ENCODE assay signal across 1 cellular context in the genomic region with DNA sequence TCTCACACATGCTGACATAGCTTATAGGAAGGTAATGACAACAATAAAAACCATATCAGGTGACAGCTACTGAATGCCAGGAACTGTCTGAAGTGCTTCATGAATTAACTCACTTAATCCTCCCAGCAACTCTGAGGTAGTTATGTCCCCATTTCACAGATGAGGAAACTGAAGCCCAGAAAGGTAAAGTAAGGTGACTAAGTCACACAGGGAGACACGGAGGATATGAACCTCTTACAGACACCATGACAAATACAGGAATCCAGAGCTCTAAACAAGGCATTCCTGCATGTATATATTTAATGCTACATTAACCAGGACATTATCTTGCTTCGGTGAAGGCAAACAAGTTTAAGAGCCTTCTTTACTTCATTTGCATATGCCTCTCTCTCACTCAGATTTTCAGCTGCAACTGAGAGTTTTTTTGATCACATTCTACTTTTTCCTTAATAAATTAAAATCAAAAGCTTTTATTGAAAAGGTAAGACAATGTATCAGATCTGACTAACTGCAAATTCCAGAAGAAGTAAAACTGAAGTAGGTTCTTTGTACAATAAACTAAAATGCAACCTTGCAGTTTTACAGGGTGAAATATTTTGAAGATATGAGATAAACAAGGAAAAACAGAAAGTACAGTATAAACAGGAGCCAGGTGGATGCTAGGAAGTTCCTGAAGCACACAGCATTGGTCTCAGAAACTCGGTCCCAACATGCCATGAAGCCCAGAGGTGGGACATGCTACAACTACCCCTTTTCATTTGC.
TF ChIP-seq lines count a peak whose summit lies in the region.

No MANE protein-coding gene starts in this region.

TF ChIP-seq in H1, 55 proteins besides CTCF, POLR2A, EP300 and RAD21:
- TF ChIP-seq USF2 (IDR thresholded peaks at IDR 0.05; ENCODE audit: low read length) (no peak), HDAC2 (IDR thresholded peaks at IDR 0.05; ENCODE audit: borderline replicate concordance in 1 of 2, low read depth in 2 of 2, low read length in 2 of 2) (peak in 1 of 2 experiments; percentile 87; a peak in 1 of 4 replicates), KDM1A (IDR thresholded peaks at IDR 0.05; ENCODE audit: borderline replicate concordance, low read length) (peak; percentile 84; the same call in 1 of the 2 replicates), GTF2F1 (IDR thresholded peaks at IDR 0.05; ENCODE audit: borderline replicate concordance, low read depth, low read length) (no peak), POU5F1 (IDR thresholded peaks at IDR 0.05; ENCODE audit: low read depth, low read length) (no peak), EZH2 (IDR thresholded peaks at IDR 0.05; ENCODE audit: low read depth, low read length, severe bottlenecking) (no peak), CREB1 (IDR thresholded peaks at IDR 0.05) (no peak), MAFK (IDR thresholded peaks at IDR 0.05; ENCODE audit: low read depth, low read length) (peak; percentile 62; the same call in 1 of the 2 replicates)
- TF ChIP-seq, protein P1, sequence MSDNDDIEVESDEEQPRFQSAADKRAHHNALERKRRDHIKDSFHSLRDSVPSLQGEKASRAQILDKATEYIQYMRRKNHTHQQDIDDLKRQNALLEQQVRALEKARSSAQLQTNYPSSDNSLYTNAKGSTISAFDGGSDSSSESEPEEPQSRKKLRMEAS (IDR thresholded peaks at IDR 0.05), result no peak
